ENCODE assay signal across 11 cellular contexts in genomic region chr10:35339946-35340345, GRCh38. TPM values are rescaled to one million over a fixed set of nuclear protein-coding genes. Genes with fewer than 3 reads are reported as not detected.
DNase-seq lines count a peak whose midpoint lies in the region; ATAC-seq and TF ChIP-seq lines count a peak whose summit lies in the region.
"Had no signal": no experiment of that assay in that cellular context is flagged by ENCODE, and none has a peak within 500 bp of the region (broad histone marks: within the 10 kb centered on the region; RNA-seq: fewer than 3 reads in every experiment).

No MANE protein-coding gene starts in this region.

- no peak overlapping the region for H3K27ac ChIP-seq in A673 (ENCODE audit: low read depth, low read length, poor library complexity, severe bottlenecking)

- ATAC-seq in GM18909 (IDR thresholded peaks at IDR 0.05; ENCODE audit: poor library complexity, unreplicated experiment) (peak; percentile 44), HG03025 (IDR thresholded peaks at IDR 0.05; ENCODE audit: low FRiP score, unreplicated experiment) (peak; percentile 27), left colon (no peak)
- ATAC-seq: gastroesophageal sphincter had no signal

- H3K4me1 ChIP-seq in A673 (ENCODE audit: insufficient read depth, low read length, poor library complexity, severe bottlenecking), result peaks cover 39% of the 10 kb centered on the region
- no peaks in the 10 kb centered on the region; the same call in none of the 2 replicates for H3K4me1 ChIP-seq in BE2C

- CTCF ChIA-PET in A673 (lab: Charles Lee), result interaction anchor here (0.6 kb wide), 1 partner anchor 224 kb away, joined by 5 read pairs; no protein-coding TSS in a partner anchor

- H3K4me1 Mint-ChIP-seq in T-helper 2 cell treated with Interferon-gamma antibody and Interleukin-4, amounts not matched to agents 5 μg/mL and 100 μg/mL, for 36 hours (ENCODE audit: low read depth), result peaks cover 62% of the 10 kb centered on the region

- H3K27me3 ChIP-seq in A673 (replicated peaks; ENCODE audit: insufficient read depth, low read depth, low read length, poor library complexity) (no peaks in the 10 kb centered on the region), BE2C (no peaks in the 10 kb centered on the region)
- H3K27me3 ChIP-seq: gastroesophageal sphincter had no signal

- H3K27me3 Mint-ChIP-seq in T-helper 2 cell treated with Interferon-gamma antibody and Interleukin-4, amounts not matched to agents 5 μg/mL and 100 μg/mL, for 36 hours (ENCODE audit: low read depth), result no peaks in the 10 kb centered on the region

- POLR2A ChIA-PET in A673 (lab: Charles Lee; ENCODE audit: low non-redundant PET), result no interaction called here

- intact Hi-C loops in A673 (cut with micrococcal nuclease; ENCODE audit: unreplicated experiment), result loop anchor here (5.0 kb wide), 2 partner anchors 37 to 222 kb away; no protein-coding TSS in a partner anchor
- intact Hi-C loops in left colon (cut with DNase I, micrococcal nuclease), result loop anchor here in 1 of 2 donors (10.0 kb wide), 1 partner anchor 225 kb away; no protein-coding TSS in a partner anchor

- peak overlapping the region; percentile 4 for H3K27ac Mint-ChIP-seq in T-helper 2 cell treated with Interferon-gamma antibody and Interleukin-4, amounts not matched to agents 5 μg/mL and 100 μg/mL, for 36 hours

- H3K36me3 ChIP-seq in A673 (ENCODE audit: insufficient read depth, low read length, poor library complexity, severe bottlenecking), result no peaks in the 10 kb centered on the region
- H3K36me3 ChIP-seq in BE2C, result peaks cover 5% of the 10 kb centered on the region; the same call in 1 of the 2 replicates
- H3K36me3 ChIP-seq: gastroesophageal sphincter had no signal

- H3K4me3 ChIP-seq in A673 (ENCODE audit: low read depth, low read length, poor library complexity, severe bottlenecking) (no peak overlapping the region), BE2C (ENCODE audit: low read depth, low read length) (no peak overlapping the region)
- H3K4me3 ChIP-seq: gastroesophageal sphincter had no signal

- peaks cover 14% of the 10 kb centered on the region for H3K36me3 Mint-ChIP-seq in T-helper 2 cell treated with Interferon-gamma antibody and Interleukin-4, amounts not matched to agents 5 μg/mL and 100 μg/mL, for 36 hours (ENCODE audit: low read depth)

- H3K4me3 Mint-ChIP-seq in T-helper 2 cell treated with Interferon-gamma antibody and Interleukin-4, amounts not matched to agents 5 μg/mL and 100 μg/mL, for 36 hours, result peak overlapping the region; percentile 3

- H3K9me3 ChIP-seq in A673 (ENCODE audit: low read depth, low read length, poor library complexity, severe bottlenecking), result no peaks in the 10 kb centered on the region
- H3K9me3 ChIP-seq in BE2C, result no peaks in the 10 kb centered on the region
- H3K9me3 ChIP-seq: gastroesophageal sphincter had no signal

- H3K9me3 Mint-ChIP-seq in T-helper 2 cell treated with Interferon-gamma antibody and Interleukin-4, amounts not matched to agents 5 μg/mL and 100 μg/mL, for 36 hours, result no peaks in the 10 kb centered on the region

- no TSS peak for BruUV-seq in A673 (replicated peaks; lab: Mats Ljungman, UMichigan)

- DNase-seq in A673 (ENCODE audit: low spot score) (peak; percentile 25), left colon (no peak), NCI-H1694 (lab: John Stamatoyannopoulos, UW) (no peak), BE2C (no peak)
- DNase-seq in T-helper 2 cell treated with Interferon-gamma antibody and Interleukin-4, amounts not matched to agents 5 μg/mL and 100 μg/mL, for 36 hours (ENCODE audit: low spot score), result peak; percentile 49
- no peak for DNase-seq in activated CD4-positive, alpha-beta T cell treated with anti-CD3 and anti-CD28 coated beads, Interleukin-2, amount 50 U/mL, for 4 hours
- DNase-seq: activated gamma-delta T cell, NCI-H446 had no signal

- TF ChIP-seq CTCF in A673 (conservative IDR thresholded peaks at IDR 0.05; ENCODE audit: low read depth, low read length), result no peak
- TF ChIP-seq CTCF in BE2C (IDR thresholded peaks at IDR 0.05; ENCODE audit: low read depth, low read length), result no peak

RNA-seq across cellular contexts. Expression of gene CCNY, which starts 3.6 kb away (rescaled TPM):
- total RNA-seq in A673 (2021), result 84.8 and 85.8 TPM in 2 replicates
- total RNA-seq in left colon, result 10 to 100 TPM; 51.6 to 78.0 TPM
- polyA plus RNA-seq in BE2C (2012; ENCODE audit: insufficient read depth, insufficient read length, low read depth), result 41.8 TPM

Comparison
In these comparisons a context has a peak if more than half of its experiments do, and no peak if none do; other contexts are left out.
1. DNase-seq: peak in A673 (single experiment) and T-helper 2 cell treated with Interferon-gamma antibody and Interleukin-4, amounts not matched to agents 5 μg/mL and 100 μg/mL, for 36 hours (single experiment); none in left colon (0 of 2), NCI-H1694 (single experiment), activated CD4-positive, alpha-beta T cell treated with anti-CD3 and anti-CD28 coated beads, Interleukin-2, amount 50 U/mL, for 4 hours (0 of 2) and BE2C (single experiment).